Comparison of ENCODE assay signal across 30 cellular contexts in the genomic region with DNA sequence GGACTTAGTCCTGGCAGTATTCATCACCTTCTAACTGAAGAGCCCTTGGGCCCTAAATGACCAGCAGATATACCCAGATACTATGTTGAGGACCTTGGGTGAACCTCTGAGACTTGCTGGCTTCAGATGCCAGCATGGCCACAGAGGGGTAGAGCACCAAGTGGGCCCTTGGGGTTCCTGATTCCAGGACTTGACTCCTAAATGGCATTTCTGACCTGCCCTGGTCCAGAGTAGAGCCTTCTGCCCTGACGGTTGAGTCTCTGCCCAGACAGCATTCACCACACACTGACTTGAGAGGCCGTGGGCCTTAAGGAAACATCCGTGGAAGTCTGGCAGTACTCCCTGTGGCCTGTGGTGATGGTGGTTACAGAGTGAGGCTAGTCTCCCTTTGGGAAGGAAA.
"Had no signal": no experiment of that assay in that cellular context is flagged by ENCODE, and none has a peak within 500 bp of the region (broad histone marks: within the 10 kb centered on the region; RNA-seq: fewer than 3 reads in every experiment).

No MANE protein-coding gene starts in this region.

- H3K4me3 Mint-ChIP-seq: dendritic cell treated with granulocyte-macrophage colony-stimulating factor and Interleukin-4, amounts not matched to agents 40 ng/mL and 50 ng/mL, for 4 days; immature natural killer cell; memory B cell; mesothelial cell of epicardium; naive thymus-derived CD4-positive, alpha-beta T cell; stimulated activated naive B cell treated with anti-CD40 and anti-IgM and Interleukin-4, amounts not matched to agents 10 μg/mL and 1 μg/mL and 100 μg/mL, for 72 hours; stimulated activated naive CD8-positive, alpha-beta T cell treated with anti-CD3 and anti-CD28 coated beads, Interleukin-15, Interleukin-2, amounts not matched to agents 100 ng/mL and 50 ng/mL, for 24 hours had no signal

- H3K27me3 Mint-ChIP-seq: memory B cell; stimulated activated naive B cell treated with anti-CD40 and anti-IgM and Interleukin-4, amounts not matched to agents 10 μg/mL and 1 μg/mL and 100 μg/mL, for 72 hours; stimulated activated naive CD8-positive, alpha-beta T cell treated with anti-CD3 and anti-CD28 coated beads, Interleukin-15, Interleukin-2, amounts not matched to agents 100 ng/mL and 50 ng/mL, for 24 hours had no signal

- FAIRE-seq: endothelial cell of umbilical vein, frontal cortex had no signal

- H3K9me3 ChIP-seq: colonic mucosa, esophagus squamous epithelium, lower lobe of right lung, mucosa of descending colon, ovary, psoas muscle, sigmoid colon, spleen, transverse colon had no signal

- H3K27ac ChIP-seq: colonic mucosa, esophagus squamous epithelium, lower lobe of right lung, ovary, psoas muscle, sigmoid colon, spleen, transverse colon had no signal

- H3K4me1 ChIP-seq: colonic mucosa had no signal

- H3K27ac Mint-ChIP-seq: dendritic cell treated with granulocyte-macrophage colony-stimulating factor and Interleukin-4, amounts not matched to agents 40 ng/mL and 50 ng/mL, for 4 days; immature natural killer cell; memory B cell; mesothelial cell of epicardium; naive thymus-derived CD4-positive, alpha-beta T cell; nephron; stimulated activated naive B cell treated with anti-CD40 and anti-IgM and Interleukin-4, amounts not matched to agents 10 μg/mL and 1 μg/mL and 100 μg/mL, for 72 hours; stimulated activated naive CD8-positive, alpha-beta T cell treated with anti-CD3 and anti-CD28 coated beads, Interleukin-15, Interleukin-2, amounts not matched to agents 100 ng/mL and 50 ng/mL, for 24 hours had no signal

- H3K27me3 ChIP-seq: colonic mucosa, esophagus squamous epithelium, ovary, sigmoid colon, spleen, transverse colon had no signal

- ATAC-seq: left colon; left ventricle myocardium superior; lower lobe of right lung; mucosa of descending colon; naive thymus-derived CD4-positive, alpha-beta T cell; psoas muscle; right cardiac atrium; stimulated activated naive B cell treated with anti-CD40 and anti-IgM and Interleukin-4, amounts not matched to agents 10 μg/mL and 1 μg/mL and 100 μg/mL, for 72 hours had no signal

- H3K36me3 Mint-ChIP-seq: immature natural killer cell had no signal

- H3K9me3 Mint-ChIP-seq: dendritic cell treated with granulocyte-macrophage colony-stimulating factor and Interleukin-4, amounts not matched to agents 40 ng/mL and 50 ng/mL, for 4 days; immature natural killer cell; memory B cell; naive thymus-derived CD4-positive, alpha-beta T cell; stimulated activated naive B cell treated with anti-CD40 and anti-IgM and Interleukin-4, amounts not matched to agents 10 μg/mL and 1 μg/mL and 100 μg/mL, for 72 hours; stimulated activated naive CD8-positive, alpha-beta T cell treated with anti-CD3 and anti-CD28 coated beads, Interleukin-15, Interleukin-2, amounts not matched to agents 100 ng/mL and 50 ng/mL, for 24 hours had no signal

- DNase-seq: colonic mucosa; effector CD8-positive, alpha-beta T cell; esophagus squamous epithelium; hypothalamus; immature natural killer cell; islet precursor cell; kidney glomerular epithelial cell; left colon; left ventricle myocardium superior; lower lobe of right lung; mucosa of descending colon; naive thymus-derived CD4-positive, alpha-beta T cell; nucleus accumbens; ovary; posterior cingulate gyrus; psoas muscle; right cardiac atrium; sigmoid colon; spleen; stimulated activated CD4-positive, alpha-beta T cell treated with anti-CD3 and anti-CD28 coated beads, Interleukin-15, amount 100 ng/mL, for 24 hours; stimulated activated CD4-positive, alpha-beta T cell treated with anti-CD3 and anti-CD28 coated beads, Interleukin-2, amount 100 ng/mL, for 48 hours; stimulated activated naive B cell treated with anti-CD40 and anti-IgM and Interleukin-4, amounts not matched to agents 10 μg/mL and 1 μg/mL and 100 μg/mL, for 72 hours; transverse colon had no signal

- H3K36me3 ChIP-seq: colonic mucosa, esophagus squamous epithelium, lower lobe of right lung, ovary, sigmoid colon, spleen, transverse colon had no signal

- H3K4me3 ChIP-seq: colonic mucosa, esophagus squamous epithelium, lower lobe of right lung, mucosa of descending colon, ovary, psoas muscle, sigmoid colon, spleen, transverse colon had no signal
